ENCODE assay signal across 15 cellular contexts in the genomic region with DNA sequence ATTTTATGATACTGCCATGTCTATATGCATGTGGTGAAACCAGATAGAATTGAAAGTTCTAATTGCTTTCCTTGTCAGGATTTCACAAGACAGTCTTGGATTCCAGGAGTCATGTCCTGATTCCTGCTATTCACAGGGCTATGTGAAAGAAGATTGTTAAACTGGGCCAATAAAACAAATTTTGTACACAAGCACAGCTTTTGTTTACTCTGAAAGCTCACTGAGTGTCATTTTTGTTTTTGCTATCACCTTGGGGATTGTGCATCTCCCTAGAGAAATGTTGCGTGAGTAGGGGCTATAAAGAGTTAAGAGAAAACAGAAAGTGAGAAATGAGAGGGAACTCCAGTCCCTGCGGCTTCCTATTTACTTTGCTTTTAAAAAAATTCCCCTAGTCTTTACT.
DNase-seq lines count a peak whose midpoint lies in the region; ATAC-seq and TF ChIP-seq lines count a peak whose summit lies in the region.
"Had no signal": no experiment of that assay in that cellular context is flagged by ENCODE, and none has a peak within 500 bp of the region (broad histone marks: within the 10 kb centered on the region; RNA-seq: fewer than 3 reads in every experiment).

No MANE protein-coding gene starts in this region.

- no peak overlapping the region for H3T11ph ChIP-seq in H9 (ENCODE audit: low read length)

- H3K79me2 ChIP-seq in H9 (ENCODE audit: insufficient read depth, low read length), result no peaks in the 10 kb centered on the region

- peak; percentile 96 for ATAC-seq in GM19463 (IDR thresholded peaks at IDR 0.05; ENCODE audit: unreplicated experiment)
- peak; percentile 97 for ATAC-seq in HG02938 (IDR thresholded peaks at IDR 0.05; ENCODE audit: unreplicated experiment)
- ATAC-seq in HG03575 (IDR thresholded peaks at IDR 0.05; ENCODE audit: extremely low read depth, insufficient number of reproducible peaks, low FRiP score, unreplicated experiment), result peak; percentile 97
- ATAC-seq: activated naive CD4-positive, alpha-beta T cell treated with anti-CD3 and anti-CD28 coated beads, Interleukin-2, amount 50 U/mL, for 72 hours had no signal

- no peaks in the 10 kb centered on the region for H3K9me3 Mint-ChIP-seq in H9

- DNase-seq in GM13976 (ENCODE audit: low spot score) (peak; percentile 49), mesenchymal stem cell (no peak), SHP77 (lab: John Stamatoyannopoulos, UW) (no peak), H9 (no peak), right atrium auricular region (ENCODE audit: low spot score) (no peak)
- DNase-seq: dorsolateral prefrontal cortex, HFFc6, mesendoderm, NCI-H1105 treated with DMSO at 0.1 percent for 48 hours, Peyer's patch, uterus had no signal

- no peak overlapping the region for H4K8ac ChIP-seq in mesenchymal stem cell (ENCODE audit: low read length)
- H4K8ac ChIP-seq in H9 (replicated peaks; ENCODE audit: insufficient read length, low read depth, low read length), result no peak overlapping the region

- H3K36me3 Mint-ChIP-seq in H9 (ENCODE audit: insufficient read depth in 1 of 3, low read depth in 3 of 3), result no peaks in the 10 kb centered on the region
- H3K36me3 Mint-ChIP-seq: activated naive CD4-positive, alpha-beta T cell treated with anti-CD3 and anti-CD28 coated beads, Interleukin-2, amount 50 U/mL, for 72 hours had no signal

- H2AFZ ChIP-seq in mesenchymal stem cell (ENCODE audit: low read depth, low read length) (no peak overlapping the region), H9 (ENCODE audit: low read length) (no peak overlapping the region)

- H2BK12ac ChIP-seq in mesenchymal stem cell (ENCODE audit: low read length in 2 of 2) (no peak overlapping the region), H9 (ENCODE audit: insufficient read length, low read depth, low read length) (no peak overlapping the region)

- H3K23ac ChIP-seq in mesenchymal stem cell (ENCODE audit: low read length in 2 of 2), result no peak overlapping the region
- no peak overlapping the region for H3K23ac ChIP-seq in H9 (ENCODE audit: insufficient read length, low read depth, low read length)

- peaks cover 17 to 24% of the 10 kb centered on the region in 2 experiments for H3K4me1 Mint-ChIP-seq in H9

- no peak overlapping the region for H3K4me2 ChIP-seq in mesenchymal stem cell (ENCODE audit: low read length, poor library complexity, severe bottlenecking)
- no peak overlapping the region for H3K4me2 ChIP-seq in H9 (ENCODE audit: insufficient read depth, insufficient read length, low read length)

- no peak overlapping the region for H4K5ac ChIP-seq in H9 (ENCODE audit: insufficient read length, low read depth, low read length)

- H2BK15ac ChIP-seq in mesenchymal stem cell (ENCODE audit: low read depth, poor library complexity, severe bottlenecking), result no peak overlapping the region
- no peak overlapping the region for H2BK15ac ChIP-seq in H9 (ENCODE audit: low read depth, low read length)

- no peaks in the 10 kb centered on the region for H3K23me2 ChIP-seq in H9 (ENCODE audit: insufficient read length, low read depth, low read length, poor library complexity, severe bottlenecking)

- H4K20me1 ChIP-seq in H9 (ENCODE audit: control insufficient read depth, insufficient read depth, insufficient read length), result no peaks in the 10 kb centered on the region

- H3K27ac Mint-ChIP-seq in H9, result no peak overlapping the region
- H3K27ac Mint-ChIP-seq: activated naive CD4-positive, alpha-beta T cell treated with anti-CD3 and anti-CD28 coated beads, Interleukin-2, amount 50 U/mL, for 72 hours; HFFc6 had no signal

- no peaks in the 10 kb centered on the region for H3K27me3 Mint-ChIP-seq in H9 (ENCODE audit: low read depth)

- no peak overlapping the region for H3K14ac ChIP-seq in mesenchymal stem cell (ENCODE audit: low read length in 2 of 2)
- no peak overlapping the region for H3K14ac ChIP-seq in H9 (ENCODE audit: insufficient read depth, low read length)

- H3K4me3 Mint-ChIP-seq in H9, result no peak overlapping the region
- H3K4me3 Mint-ChIP-seq: HFFc6 had no signal

- H3K36me3 ChIP-seq in mesenchymal stem cell (ENCODE audit: control insufficient read depth in 1 of 2, insufficient read depth in 2 of 2, low read depth in 1 of 2, low read length in 2 of 2) (no peaks in the 10 kb centered on the region), right atrium auricular region (no peaks in the 10 kb centered on the region)
- H3K36me3 ChIP-seq: Peyer's patch, uterus had no signal

- H2BK5ac ChIP-seq in mesenchymal stem cell (ENCODE audit: low read depth, low read length, poor library complexity, severe bottlenecking) (no peak overlapping the region), H9 (ENCODE audit: insufficient read length, low read length) (no peak overlapping the region)

- H3K18ac ChIP-seq in mesenchymal stem cell (ENCODE audit: low read depth in 1 of 2, low read length in 2 of 2) (no peak overlapping the region), H9 (ENCODE audit: insufficient read length, low read depth, low read length) (no peak overlapping the region)

- H3K9me3 ChIP-seq in mesenchymal stem cell (ENCODE audit: control insufficient read depth, low read length) (no peaks in the 10 kb centered on the region), H9 (ENCODE audit: control insufficient read depth, low read depth, low read length) (no peaks in the 10 kb centered on the region), right atrium auricular region (no peaks in the 10 kb centered on the region)
- H3K9me3 ChIP-seq: Peyer's patch, uterus had no signal

- H2BK120ac ChIP-seq in mesenchymal stem cell (ENCODE audit: low read depth, low read length) (no peak overlapping the region), H9 (ENCODE audit: low read depth, low read length, poor library complexity, severe bottlenecking) (no peak overlapping the region)

- no peaks in the 10 kb centered on the region for H3K79me1 ChIP-seq in mesenchymal stem cell (replicated peaks; ENCODE audit: low read length, poor library complexity, severe bottlenecking)
- no peaks in the 10 kb centered on the region for H3K79me1 ChIP-seq in H9 (ENCODE audit: insufficient read depth, low read depth, low read length, poor library complexity, severe bottlenecking)

- H3K27me3 ChIP-seq in mesenchymal stem cell (ENCODE audit: control insufficient read depth in 1 of 2, insufficient read depth in 1 of 2, low read length in 2 of 2), result no peaks in the 10 kb centered on the region
- H3K27me3 ChIP-seq in H9 (ENCODE audit: insufficient read depth, low read length), result no peaks in the 10 kb centered on the region
- H3K27me3 ChIP-seq in right atrium auricular region, result no peaks in the 10 kb centered on the region
- H3K27me3 ChIP-seq: Peyer's patch, uterus had no signal

- H3K4ac ChIP-seq in mesenchymal stem cell (ENCODE audit: low read depth in 1 of 2, low read length in 2 of 2), result no peak overlapping the region
- H3K4ac ChIP-seq in H9 (ENCODE audit: low read depth, low read length), result no peak overlapping the region

- no peak for TF ChIP-seq CTCF in GM13976 (IDR thresholded peaks at IDR 0.05; ENCODE audit: borderline replicate concordance, control extremely low read depth, extremely low read depth, insufficient read depth, missing control alignments)
- TF ChIP-seq CTCF in H9 (conservative IDR thresholded peaks at IDR 0.05), result no peak
- no peak for TF ChIP-seq CTCF in right atrium auricular region (IDR thresholded peaks at IDR 0.05)

- H4K91ac ChIP-seq in mesenchymal stem cell (ENCODE audit: low read length) (no peak overlapping the region), H9 (ENCODE audit: insufficient read length, low read depth, low read length) (no peak overlapping the region)

- in situ Hi-C loops in GM13976 (cut with MboI; ENCODE audit: low sequenced_read_pairs, unreplicated experiment), result no loop called here

- H3K56ac ChIP-seq in H9 (ENCODE audit: insufficient read length, low read depth, low read length), result no peak overlapping the region

- H2AK5ac ChIP-seq in mesenchymal stem cell (ENCODE audit: low read length, severe bottlenecking) (no peak overlapping the region), H9 (ENCODE audit: insufficient read length, low read length) (no peak overlapping the region)

- H3K27ac ChIP-seq in mesenchymal stem cell (ENCODE audit: low read length, poor library complexity, severe bottlenecking) (no peak overlapping the region), H9 (ENCODE audit: insufficient read length, low read depth, low read length) (no peak overlapping the region), right atrium auricular region (no peak overlapping the region)
- H3K27ac ChIP-seq: dorsolateral prefrontal cortex, Peyer's patch, uterus had no signal

- H2BK20ac ChIP-seq in H9 (ENCODE audit: low read depth, low read length, poor library complexity, severe bottlenecking), result no peak overlapping the region

- H3K9ac ChIP-seq in mesenchymal stem cell (ENCODE audit: low read length), result no peak overlapping the region
- no peak overlapping the region for H3K9ac ChIP-seq in H9 (ENCODE audit: extremely low read depth, insufficient read length, low read length)

- H3K4me3 ChIP-seq in mesenchymal stem cell (ENCODE audit: insufficient read depth in 1 of 2, low read depth in 1 of 2, low read length in 2 of 2) (no peak overlapping the region), right atrium auricular region (no peak overlapping the region)
- H3K4me3 ChIP-seq: Peyer's patch, uterus had no signal

- H3K4me1 ChIP-seq in mesenchymal stem cell (ENCODE audit: control insufficient read depth, insufficient read depth, low read depth, low read length) (no peaks in the 10 kb centered on the region), H9 (ENCODE audit: insufficient read depth, low read length) (no peaks in the 10 kb centered on the region; the same call in 1 of the 2 replicates), right atrium auricular region (no peaks in the 10 kb centered on the region)
- H3K4me1 ChIP-seq: Peyer's patch, uterus had no signal

- WGBS in mesenchymal stem cell, result 0% methylated on average over 2 of the region's 2 CpGs
- no CpG with 5 or more reads among the region's 2 CpGs for WGBS in H9 (ENCODE audit: extremely low coverage, insufficient read length, low lambda C conversion rate)
